ENCODE assay signal across 8 cellular contexts in the genomic region with DNA sequence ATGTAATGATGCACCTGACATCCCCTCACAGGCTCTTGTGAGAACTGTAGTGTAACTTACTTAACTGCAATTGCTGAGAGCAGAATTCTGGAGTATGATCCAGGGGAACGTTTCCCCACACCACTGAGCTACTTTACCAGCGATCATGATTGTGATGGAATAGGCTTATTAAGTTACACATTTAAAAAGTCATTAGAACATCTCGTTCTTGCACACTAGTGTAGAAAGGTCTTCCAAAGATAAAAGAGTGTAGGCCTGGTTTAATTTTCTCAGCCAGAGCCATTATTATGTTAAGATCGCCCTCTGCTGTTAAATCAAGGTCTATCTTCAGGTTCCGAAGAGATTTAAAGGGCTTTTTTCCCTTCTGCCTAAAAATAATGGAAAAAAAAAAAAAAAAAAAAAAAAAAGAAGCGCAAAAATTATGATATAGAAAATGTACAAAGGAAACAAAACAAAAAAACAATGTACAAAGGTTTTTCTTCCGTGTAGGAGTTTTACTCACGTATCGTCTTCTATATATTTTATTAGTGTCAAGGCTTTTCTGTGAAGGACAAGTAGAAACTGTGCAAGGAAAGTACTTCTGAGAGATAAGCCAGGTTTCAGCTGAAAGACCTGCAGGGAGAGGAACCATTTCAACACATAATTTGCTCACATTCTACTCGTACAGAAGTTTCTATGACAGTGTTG. TPM values are rescaled to one million over a fixed set of nuclear protein-coding genes. Genes with fewer than 3 reads are reported as not detected.
DNase-seq lines count a peak whose midpoint lies in the region; ATAC-seq and TF ChIP-seq lines count a peak whose summit lies in the region.

No MANE protein-coding gene starts in this region.

- H3K27ac Mint-ChIP-seq in activated CD8-positive, alpha-beta T cell treated with anti-CD3 and anti-CD28 coated beads for 36 hours, result no peak overlapping the region
- H3K27ac Mint-ChIP-seq in activated CD8-positive, alpha-beta T cell treated with anti-CD3 and anti-CD28 coated beads, Interleukin-2, amount 10 ng/mL, durations not matched to agents 7 days and 5 days, result no peak overlapping the region
- no peak overlapping the region for H3K27ac Mint-ChIP-seq in endothelial cell (ENCODE audit: unreplicated experiment)
- H3K27ac Mint-ChIP-seq in neural crest cell (ENCODE audit: unreplicated experiment), result no peak overlapping the region
- no peak overlapping the region for H3K27ac Mint-ChIP-seq in activated T-helper 17 cell treated with anti-CD3 and anti-CD28 coated beads, Interleukin-2, amount 50 U/mL, for 72 hours

- intact Hi-C loops in activated CD8-positive, alpha-beta T cell treated with anti-CD3 and anti-CD28 coated beads for 36 hours (cut with micrococcal nuclease), result loop anchor here (5.0 kb wide), 1 partner anchor 216 kb away; no protein-coding TSS in a partner anchor

- peaks cover 15% of the 10 kb centered on the region for H3K36me3 Mint-ChIP-seq in activated CD8-positive, alpha-beta T cell treated with anti-CD3 and anti-CD28 coated beads for 36 hours (ENCODE audit: low read depth)
- H3K36me3 Mint-ChIP-seq in activated CD8-positive, alpha-beta T cell treated with anti-CD3 and anti-CD28 coated beads, Interleukin-2, amount 10 ng/mL, durations not matched to agents 7 days and 5 days (ENCODE audit: low read depth), result peaks cover 9% of the 10 kb centered on the region
- H3K36me3 Mint-ChIP-seq in endothelial cell (ENCODE audit: low read depth, unreplicated experiment) (peaks cover 7% of the 10 kb centered on the region), neural crest cell (ENCODE audit: low read depth) (peaks cover 12% of the 10 kb centered on the region)
- H3K36me3 Mint-ChIP-seq in activated T-helper 17 cell treated with anti-CD3 and anti-CD28 coated beads, Interleukin-2, amount 50 U/mL, for 72 hours (ENCODE audit: low read depth), result peaks cover 82% of the 10 kb centered on the region

- H3K27me3 Mint-ChIP-seq in activated CD8-positive, alpha-beta T cell treated with anti-CD3 and anti-CD28 coated beads for 36 hours, result no peaks in the 10 kb centered on the region
- no peaks in the 10 kb centered on the region for H3K27me3 Mint-ChIP-seq in activated CD8-positive, alpha-beta T cell treated with anti-CD3 and anti-CD28 coated beads, Interleukin-2, amount 10 ng/mL, durations not matched to agents 7 days and 5 days (ENCODE audit: low read depth)
- H3K27me3 Mint-ChIP-seq in endothelial cell (ENCODE audit: unreplicated experiment), result no peaks in the 10 kb centered on the region
- no peaks in the 10 kb centered on the region for H3K27me3 Mint-ChIP-seq in neural crest cell (ENCODE audit: low read depth)
- H3K27me3 Mint-ChIP-seq in activated T-helper 17 cell treated with anti-CD3 and anti-CD28 coated beads, Interleukin-2, amount 50 U/mL, for 72 hours, result no peaks in the 10 kb centered on the region

- no peak for ATAC-seq in activated CD8-positive, alpha-beta T cell treated with anti-CD3 and anti-CD28 coated beads for 36 hours
- ATAC-seq in activated CD8-positive, alpha-beta T cell treated with anti-CD3 and anti-CD28 coated beads, Interleukin-2, amount 10 ng/mL, durations not matched to agents 7 days and 5 days, result no peak
- ATAC-seq in HG02763 (IDR thresholded peaks at IDR 0.05; ENCODE audit: unreplicated experiment), result no peak
- no peak for ATAC-seq in activated T-helper 17 cell treated with anti-CD3 and anti-CD28 coated beads, Interleukin-2, amount 50 U/mL, for 72 hours (replicated peaks)

- DNase-seq in activated CD8-positive, alpha-beta T cell treated with anti-CD3 and anti-CD28 coated beads for 36 hours, result no peak
- DNase-seq in activated CD8-positive, alpha-beta T cell treated with anti-CD3 and anti-CD28 coated beads, Interleukin-2, amount 10 ng/mL, durations not matched to agents 7 days and 5 days, result no peak
- DNase-seq in NCI-H446 treated with DMSO at 0.1 percent for 48 hours (lab: John Stamatoyannopoulos, UW) (peak; percentile 26), endothelial cell (ENCODE audit: low spot score) (no peak), neural crest cell (ENCODE audit: low read depth, low spot score) (no peak), activated T-cell treated with anti-CD3 and anti-CD28 coated beads for 4 hours (no peak)

- H3K4me3 Mint-ChIP-seq in activated CD8-positive, alpha-beta T cell treated with anti-CD3 and anti-CD28 coated beads for 36 hours, result no peak overlapping the region
- H3K4me3 Mint-ChIP-seq in activated CD8-positive, alpha-beta T cell treated with anti-CD3 and anti-CD28 coated beads, Interleukin-2, amount 10 ng/mL, durations not matched to agents 7 days and 5 days, result no peak overlapping the region
- H3K4me3 Mint-ChIP-seq in endothelial cell (ENCODE audit: unreplicated experiment) (no peak overlapping the region), neural crest cell (no peak overlapping the region)
- no peak overlapping the region for H3K4me3 Mint-ChIP-seq in activated T-helper 17 cell treated with anti-CD3 and anti-CD28 coated beads, Interleukin-2, amount 50 U/mL, for 72 hours

- H3K9me3 Mint-ChIP-seq in activated CD8-positive, alpha-beta T cell treated with anti-CD3 and anti-CD28 coated beads for 36 hours, result no peaks in the 10 kb centered on the region
- no peaks in the 10 kb centered on the region for H3K9me3 Mint-ChIP-seq in activated CD8-positive, alpha-beta T cell treated with anti-CD3 and anti-CD28 coated beads, Interleukin-2, amount 10 ng/mL, durations not matched to agents 7 days and 5 days (ENCODE audit: insufficient read depth)
- H3K9me3 Mint-ChIP-seq in endothelial cell (ENCODE audit: unreplicated experiment) (no peaks in the 10 kb centered on the region), neural crest cell (no peaks in the 10 kb centered on the region)
- H3K9me3 Mint-ChIP-seq in activated T-helper 17 cell treated with anti-CD3 and anti-CD28 coated beads, Interleukin-2, amount 50 U/mL, for 72 hours, result no peaks in the 10 kb centered on the region

- POLR2A ChIA-PET in activated CD8-positive, alpha-beta T cell treated with anti-CD3 and anti-CD28 coated beads for 36 hours (lab: Charles Lee), result no interaction called here
- POLR2A ChIA-PET in activated CD8-positive, alpha-beta T cell treated with anti-CD3 and anti-CD28 coated beads, Interleukin-2, amount 10 ng/mL, durations not matched to agents 7 days and 5 days (lab: Charles Lee), result no interaction called here

- CTCF ChIA-PET in activated CD8-positive, alpha-beta T cell treated with anti-CD3 and anti-CD28 coated beads for 36 hours (lab: Charles Lee), result interaction anchor here (1.4 to 5.1 kb wide), 3 partner anchors 14 to 272 kb away, joined by 4 to 33 read pairs (median 10); no protein-coding TSS in a partner anchor
- CTCF ChIA-PET in activated CD8-positive, alpha-beta T cell treated with anti-CD3 and anti-CD28 coated beads, Interleukin-2, amount 10 ng/mL, durations not matched to agents 7 days and 5 days (lab: Charles Lee), result interaction anchor here (0.6 to 4.3 kb wide), 7 partner anchors 11 to 215 kb away, joined by 3 to 38 read pairs (median 4); a partner anchor contains a TSS

- TF ChIP-seq CTCF in activated CD8-positive, alpha-beta T cell treated with anti-CD3 and anti-CD28 coated beads for 36 hours (IDR thresholded peaks at IDR 0.05), result peak; percentile 52
- TF ChIP-seq CTCF in endothelial cell (IDR thresholded peaks at IDR 0.05; ENCODE audit: unreplicated experiment), result peak; percentile 49
- peak; percentile 73 for TF ChIP-seq CTCF in neural crest cell (conservative IDR thresholded peaks at IDR 0.05)

- H3K4me1 Mint-ChIP-seq in activated CD8-positive, alpha-beta T cell treated with anti-CD3 and anti-CD28 coated beads for 36 hours (ENCODE audit: low read depth), result no peaks in the 10 kb centered on the region
- no peaks in the 10 kb centered on the region for H3K4me1 Mint-ChIP-seq in activated CD8-positive, alpha-beta T cell treated with anti-CD3 and anti-CD28 coated beads, Interleukin-2, amount 10 ng/mL, durations not matched to agents 7 days and 5 days (ENCODE audit: low read depth)
- H3K4me1 Mint-ChIP-seq in endothelial cell (ENCODE audit: unreplicated experiment) (no peaks in the 10 kb centered on the region), neural crest cell (no peaks in the 10 kb centered on the region)
- no peaks in the 10 kb centered on the region for H3K4me1 Mint-ChIP-seq in activated T-helper 17 cell treated with anti-CD3 and anti-CD28 coated beads, Interleukin-2, amount 50 U/mL, for 72 hours

RNA-seq across cellular contexts. Expression of a gene that starts 18.6 kb away (rescaled TPM):
- under 1 TPM; 0.47 to 0.67 TPM for total RNA-seq in activated CD8-positive, alpha-beta T cell treated with anti-CD3 and anti-CD28 coated beads for 36 hours
- total RNA-seq in activated CD8-positive, alpha-beta T cell treated with anti-CD3 and anti-CD28 coated beads, Interleukin-2, amount 10 ng/mL, durations not matched to agents 7 days and 5 days, result 1 to 10 TPM; 2.5 to 2.8 TPM
- total RNA-seq in endothelial cell (ENCODE audit: unreplicated experiment) (6.4 TPM), neural crest cell (20.5 and 21.8 TPM in 2 replicates)
- total RNA-seq in activated T-helper 17 cell treated with anti-CD3 and anti-CD28 coated beads, Interleukin-2, amount 50 U/mL, for 72 hours, result under 1 TPM; 0.17 to 0.24 TPM

RNA-seq across cellular contexts. Expression of a gene that starts 24.1 kb away (rescaled TPM):
- total RNA-seq in activated CD8-positive, alpha-beta T cell treated with anti-CD3 and anti-CD28 coated beads for 36 hours, result not detected
- total RNA-seq in activated CD8-positive, alpha-beta T cell treated with anti-CD3 and anti-CD28 coated beads, Interleukin-2, amount 10 ng/mL, durations not matched to agents 7 days and 5 days, result not detected
- total RNA-seq in endothelial cell (ENCODE audit: unreplicated experiment) (not detected), neural crest cell (not detected in 2 replicates)
- total RNA-seq in activated T-helper 17 cell treated with anti-CD3 and anti-CD28 coated beads, Interleukin-2, amount 50 U/mL, for 72 hours, result not detected

RNA-seq across cellular contexts. Expression of a gene that starts 25.1 kb away (rescaled TPM):
- total RNA-seq in activated CD8-positive, alpha-beta T cell treated with anti-CD3 and anti-CD28 coated beads for 36 hours, result 1 to 10 TPM; 7.0 to 7.3 TPM
- total RNA-seq in activated CD8-positive, alpha-beta T cell treated with anti-CD3 and anti-CD28 coated beads, Interleukin-2, amount 10 ng/mL, durations not matched to agents 7 days and 5 days, result 10 to 100 TPM in 1 of 2 experiments, 1 to 10 TPM in 1; 7.5 to 10.2 TPM
- total RNA-seq in endothelial cell (ENCODE audit: unreplicated experiment), result 14.7 TPM
- total RNA-seq in neural crest cell, result 32.9 and 34.0 TPM in 2 replicates
- 1 to 10 TPM; 8.9 to 9.7 TPM for total RNA-seq in activated T-helper 17 cell treated with anti-CD3 and anti-CD28 coated beads, Interleukin-2, amount 50 U/mL, for 72 hours
